In the genomic region with DNA sequence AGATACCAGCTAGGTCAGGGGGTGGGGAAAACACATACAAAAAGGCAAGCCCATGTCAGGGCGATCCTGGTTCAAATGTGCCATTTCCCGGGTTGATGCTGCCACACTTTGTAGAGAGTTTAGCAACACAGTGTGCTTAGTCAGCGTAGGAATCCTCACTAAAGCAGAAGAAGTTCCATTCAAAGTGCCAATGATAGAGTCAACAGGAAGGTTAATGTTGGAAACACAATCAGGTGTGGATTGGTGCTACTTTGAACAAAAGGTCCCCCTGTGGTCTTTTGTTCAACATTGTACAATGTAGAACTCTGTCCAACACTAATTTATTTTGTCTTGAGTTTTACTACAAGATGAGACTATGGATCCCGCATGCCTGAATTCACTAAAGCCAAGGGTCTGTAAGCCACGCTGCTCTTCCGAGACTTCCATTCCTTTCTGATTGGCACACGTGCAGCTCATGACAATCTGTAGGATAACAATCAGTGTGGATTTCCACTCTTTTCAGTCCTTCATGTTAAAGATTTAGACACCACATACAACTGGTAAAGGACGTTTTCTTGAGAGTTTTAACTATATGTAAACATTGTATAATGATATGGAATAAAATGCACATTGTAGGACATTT, we compare ENCODE assay signal across 1 cellular context.
TF ChIP-seq lines count a peak whose summit lies in the region.

No MANE protein-coding gene starts in this region.

TF ChIP-seq in SK-N-SH treated with all-trans-retinoic acid at 6 μM for 48 hours, 23 proteins besides CTCF, POLR2A, EP300 and RAD21:
- TF ChIP-seq ZNF8 (CRISPR knock-in tag; IDR thresholded peaks at IDR 0.05) (no peak), GLIS3 (CRISPR knock-in tag; IDR thresholded peaks at IDR 0.05) (peak; percentile 80; the same call in 1 of the 2 replicates), ZFP3 (CRISPR knock-in tag; IDR thresholded peaks at IDR 0.05) (no peak), ZFP30 (CRISPR knock-in tag; IDR thresholded peaks at IDR 0.05) (no peak)
- TF ChIP-seq, protein P1, sequence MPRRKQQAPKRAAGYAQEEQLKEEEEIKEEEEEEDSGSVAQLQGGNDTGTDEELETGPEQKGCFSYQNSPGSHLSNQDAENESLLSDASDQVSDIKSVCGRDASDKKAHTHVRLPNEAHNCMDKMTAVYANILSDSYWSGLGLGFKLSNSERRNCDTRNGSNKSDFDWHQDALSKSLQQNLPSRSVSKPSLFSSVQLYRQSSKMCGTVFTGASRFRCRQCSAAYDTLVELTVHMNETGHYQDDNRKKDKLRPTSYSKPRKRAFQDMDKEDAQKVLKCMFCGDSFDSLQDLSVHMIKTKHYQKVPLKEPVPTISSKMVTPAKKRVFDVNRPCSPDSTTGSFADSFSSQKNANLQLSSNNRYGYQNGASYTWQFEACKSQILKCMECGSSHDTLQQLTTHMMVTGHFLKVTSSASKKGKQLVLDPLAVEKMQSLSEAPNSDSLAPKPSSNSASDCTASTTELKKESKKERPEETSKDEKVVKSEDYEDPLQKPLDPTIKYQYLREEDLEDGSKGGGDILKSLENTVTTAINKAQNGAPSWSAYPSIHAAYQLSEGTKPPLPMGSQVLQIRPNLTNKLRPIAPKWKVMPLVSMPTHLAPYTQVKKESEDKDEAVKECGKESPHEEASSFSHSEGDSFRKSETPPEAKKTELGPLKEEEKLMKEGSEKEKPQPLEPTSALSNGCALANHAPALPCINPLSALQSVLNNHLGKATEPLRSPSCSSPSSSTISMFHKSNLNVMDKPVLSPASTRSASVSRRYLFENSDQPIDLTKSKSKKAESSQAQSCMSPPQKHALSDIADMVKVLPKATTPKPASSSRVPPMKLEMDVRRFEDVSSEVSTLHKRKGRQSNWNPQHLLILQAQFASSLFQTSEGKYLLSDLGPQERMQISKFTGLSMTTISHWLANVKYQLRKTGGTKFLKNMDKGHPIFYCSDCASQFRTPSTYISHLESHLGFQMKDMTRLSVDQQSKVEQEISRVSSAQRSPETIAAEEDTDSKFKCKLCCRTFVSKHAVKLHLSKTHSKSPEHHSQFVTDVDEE (CRISPR knock-in tag; IDR thresholded peaks at IDR 0.05), result no peak
